Comparison of ENCODE assay signal across 8 cellular contexts in the genomic region with DNA sequence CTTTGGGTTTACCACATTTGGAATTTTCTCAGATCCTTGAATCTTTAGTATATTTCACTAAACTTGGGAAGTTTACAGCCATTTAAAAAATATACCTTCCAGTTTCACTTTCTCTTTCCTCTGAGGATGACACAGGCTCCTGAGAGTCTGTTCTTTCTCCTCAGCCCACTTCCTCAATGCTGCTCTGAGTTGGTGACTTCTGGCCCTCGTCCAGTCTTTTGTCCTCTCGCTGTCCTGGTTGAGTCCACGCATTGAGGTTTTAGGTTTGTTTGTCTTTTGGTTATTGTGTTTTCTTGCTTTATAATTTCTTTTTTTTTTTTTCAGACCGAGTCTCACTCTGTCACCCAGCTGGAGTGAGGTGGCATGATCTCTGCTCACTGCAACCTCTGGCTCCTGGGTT. TPM values are rescaled to one million over a fixed set of nuclear protein-coding genes. Genes with fewer than 3 reads are reported as not detected.
A peak's percentile ranks its signal among the peaks of the same experiment; 100 is the strongest.
DNase-seq lines count a peak whose midpoint lies in the region; ATAC-seq, FAIRE-seq and TF ChIP-seq lines count a peak whose summit lies in the region.

No MANE protein-coding gene starts in this region.

- no peaks in the 10 kb centered on the region for H3K36me3 ChIP-seq in duodenal mucosa (ENCODE audit: control insufficient read depth in 1 of 2, insufficient read depth in 2 of 2, low read length in 2 of 2)

- H3K27ac ChIP-seq in A549 (peak overlapping the region; percentile 45 to 52; a peak in 2 of 6 replicates), duodenal mucosa (ENCODE audit: low read depth, low read length) (no peak overlapping the region)

- POLR2A ChIA-PET in A549 (lab: Yijun Ruan, JAX), result no interaction called here

- ATAC-seq in A549, result no peak
- ATAC-seq in HG02885 (IDR thresholded peaks at IDR 0.05; ENCODE audit: poor library complexity, unreplicated experiment), result peak; percentile 78

- CTCF ChIA-PET in A549 (lab: Yijun Ruan, JAX), result interaction anchor here (1.0 to 2.3 kb wide), 4 partner anchors 9 to 209 kb away, joined by 3 to 6 read pairs (median 4); no protein-coding TSS in a partner anchor

- no peak for TF ChIP-seq POLR2A in A549 (IDR thresholded peaks at IDR 0.05; ENCODE audit: low read length)

- peak overlapping the region in 1 of 2 donors; percentile 38 for H3K9ac ChIP-seq in duodenal mucosa (ENCODE audit: low read depth in 1 of 2, low read length in 2 of 2)

- TF ChIP-seq EP300 in A549 (IDR thresholded peaks at IDR 0.05), result no peak

- DNase-seq in A549 (ENCODE audit: low read depth in 1 of 2, low spot score in 1 of 2), result no peak
- peak; percentile 45 for DNase-seq in GM18507 (ENCODE audit: extremely low spot score, insufficient read length, low read depth)
- peak; percentile 88 for DNase-seq in OCI-M1 (lab: John Stamatoyannopoulos, UW)
- DNase-seq in non-pigmented ciliary epithelial cell (ENCODE audit: low read depth), result peak; percentile 63
- DNase-seq in iPS-NIHi11 (ENCODE audit: low spot score), result no peak
- DNase-seq in effector CD8-positive, alpha-beta T cell (lab: John Stamatoyannopoulos, UW), result no peak

- no peaks in the 10 kb centered on the region for H3K27me3 ChIP-seq in duodenal mucosa (ENCODE audit: control insufficient read depth in 1 of 2, insufficient read depth in 2 of 2, low read length in 2 of 2)

- H3K4me1 ChIP-seq in A549 (peaks cover 16% of the 10 kb centered on the region), duodenal mucosa (ENCODE audit: control insufficient read depth in 1 of 2, insufficient read depth in 2 of 2, low read length in 2 of 2) (peaks cover 6 to 11% of the 10 kb centered on the region in 2 donors)

- no peaks in the 10 kb centered on the region for H3K9me3 ChIP-seq in A549
- H3K9me3 ChIP-seq in duodenal mucosa (ENCODE audit: control insufficient read depth in 1 of 2, low read length in 2 of 2), result no peaks in the 10 kb centered on the region

- H3K4me2 ChIP-seq in A549, result peak overlapping the region; percentile 49

- FAIRE-seq in A549 (lab: Jason Lieb, UNC), result no peak
- FAIRE-seq in GM18507 (lab: Jason Lieb, UNC), result peak; percentile 88

- TF ChIP-seq CTCF in A549 (IDR thresholded peaks at IDR 0.05), result no peak

- 49% methylated on average over 4 of the region's 4 CpGs for WGBS in A549 (ENCODE audit: missing lambda C conversion rate)

- TF ChIP-seq RAD21 in A549 (conservative IDR thresholded peaks at IDR 0.05 in 1 of 2, IDR thresholded peaks at IDR 0.05 in 1 of 2), result no peak

- no peak overlapping the region for H3K4me3 ChIP-seq in A549
- H3K4me3 ChIP-seq in duodenal mucosa (ENCODE audit: low read depth in 1 of 2, low read length in 2 of 2), result peak overlapping the region; percentile 26 to 51

TF ChIP-seq in A549, 52 proteins besides CTCF, POLR2A, EP300 and RAD21:
- TF ChIP-seq RARB (CRISPR knock-in tag; IDR thresholded peaks at IDR 0.05) (no peak), EHMT2 (IDR thresholded peaks at IDR 0.05; ENCODE audit: low read depth) (no peak), HDAC2 (IDR thresholded peaks at IDR 0.05) (no peak), POLR2AphosphoS2 (conservative IDR thresholded peaks at IDR 0.05; ENCODE audit: low read length) (no peak), SREBF2 (IDR thresholded peaks at IDR 0.05) (no peak), REST (IDR thresholded peaks at IDR 0.05) (no peak), ZC3H11A (IDR thresholded peaks at IDR 0.05) (no peak), CEBPB (IDR thresholded peaks at IDR 0.05) (no peak), CHD2 (IDR thresholded peaks at IDR 0.05; ENCODE audit: low read length, partially characterized antibody) (no peak), JUN (IDR thresholded peaks at IDR 0.05) (no peak), EHF (CRISPR knock-in tag; IDR thresholded peaks at IDR 0.05) (no peak), NR3C1 (IDR thresholded peaks at IDR 0.05) (no peak)
- TF ChIP-seq, protein P1, sequence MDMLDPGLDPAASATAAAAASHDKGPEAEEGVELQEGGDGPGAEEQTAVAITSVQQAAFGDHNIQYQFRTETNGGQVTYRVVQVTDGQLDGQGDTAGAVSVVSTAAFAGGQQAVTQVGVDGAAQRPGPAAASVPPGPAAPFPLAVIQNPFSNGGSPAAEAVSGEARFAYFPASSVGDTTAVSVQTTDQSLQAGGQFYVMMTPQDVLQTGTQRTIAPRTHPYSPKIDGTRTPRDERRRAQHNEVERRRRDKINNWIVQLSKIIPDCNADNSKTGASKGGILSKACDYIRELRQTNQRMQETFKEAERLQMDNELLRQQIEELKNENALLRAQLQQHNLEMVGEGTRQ (IDR thresholded peaks at IDR 0.05), result no peak
- TF ChIP-seq, protein P2, sequence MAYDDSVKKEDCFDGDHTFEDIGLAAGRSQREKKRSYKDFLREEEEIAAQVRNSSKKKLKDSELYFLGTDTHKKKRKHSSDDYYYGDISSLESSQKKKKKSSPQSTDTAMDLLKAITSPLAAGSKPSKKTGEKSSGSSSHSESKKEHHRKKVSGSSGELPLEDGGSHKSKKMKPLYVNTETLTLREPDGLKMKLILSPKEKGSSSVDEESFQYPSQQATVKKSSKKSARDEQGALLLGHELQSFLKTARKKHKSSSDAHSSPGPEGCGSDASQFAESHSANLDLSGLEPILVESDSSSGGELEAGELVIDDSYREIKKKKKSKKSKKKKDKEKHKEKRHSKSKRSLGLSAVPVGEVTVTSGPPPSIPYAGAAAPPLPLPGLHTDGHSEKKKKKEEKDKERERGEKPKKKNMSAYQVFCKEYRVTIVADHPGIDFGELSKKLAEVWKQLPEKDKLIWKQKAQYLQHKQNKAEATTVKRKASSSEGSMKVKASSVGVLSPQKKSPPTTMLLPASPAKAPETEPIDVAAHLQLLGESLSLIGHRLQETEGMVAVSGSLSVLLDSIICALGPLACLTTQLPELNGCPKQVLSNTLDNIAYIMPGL (CRISPR knock-in tag; IDR thresholded peaks at IDR 0.05; ENCODE audit: borderline replicate concordance), result no peak

RNA-seq across cellular contexts. Expression of gene GALR1, which starts 40.7 kb away (rescaled TPM):
- polyA plus RNA-seq in A549 (2011; rRNA removed) (not detected in 2 replicates), A549 (2017; fragmentation: RNase III; extraction: RNeasy Plus Mini Kit Qiagen cat#74134 plus additional on column Dnase treatment) (not detected in 3 replicates)
- not detected in 2 replicates for polyA plus RNA-seq in A549 (2012; cell fraction: cytosol; rRNA removed)
- polyA plus RNA-seq in A549 (2012; cell fraction: nucleus; rRNA removed), result not detected in 2 replicates
- polyA minus RNA-seq in A549 (2011; rRNA and poly(A)+ RNA removed), result not detected in 2 replicates

Comparison
In these comparisons a context has a peak if more than half of its experiments do, and no peak if none do; other contexts are left out.
1. DNase-seq: peak in GM18507 (single experiment), OCI-M1 (single experiment) and non-pigmented ciliary epithelial cell (single experiment); none in A549 (0 of 2), iPS-NIHi11 (single experiment) and effector CD8-positive, alpha-beta T cell (single experiment).